ENCODE assay signal across 15 cellular contexts in genomic region chr9:118577121-118577520, GRCh38.
A peak's percentile ranks its signal among the peaks of the same experiment; 100 is the strongest.
DNase-seq lines count a peak whose midpoint lies in the region; ATAC-seq and TF ChIP-seq lines count a peak whose summit lies in the region.
"Had no signal": no experiment of that assay in that cellular context is flagged by ENCODE, and none has a peak within 500 bp of the region (broad histone marks: within the 10 kb centered on the region; RNA-seq: fewer than 3 reads in every experiment).

No MANE protein-coding gene starts in this region.

- no peak overlapping the region for H3K27ac ChIP-seq in foreskin keratinocyte
- H3K27ac ChIP-seq: right lobe of liver had no signal

- no peak overlapping the region for H3K4me3 ChIP-seq in astrocyte of the cerebellum (ENCODE audit: low read depth, low read length)
- H3K4me3 ChIP-seq: right lobe of liver had no signal

- DNase-seq in HS-27A (ENCODE audit: low read depth) (peak; percentile 64), astrocyte of the cerebellum (ENCODE audit: low read depth) (peak; percentile 42), foreskin keratinocyte (peak; percentile 47 to 69), stromal cell of bone marrow (ENCODE audit: low read depth) (peak; percentile 34), KG1 (lab: John Stamatoyannopoulos, UW) (no peak), SHP77 treated with DMSO at 0.1 percent for 48 hours (lab: John Stamatoyannopoulos, UW) (no peak), H4 (ENCODE audit: low spot score) (no peak)
- DNase-seq: activated CD8-positive, alpha-beta memory T cell treated with anti-CD3 and anti-CD28 coated beads, Interleukin-2, amount 10 ng/mL, durations not matched to agents 7 days and 5 days; activated naive CD8-positive, alpha-beta T cell treated with anti-CD3 and anti-CD28 coated beads, Interleukin-2, amount 10 ng/mL, durations not matched to agents 7 days and 5 days; Caco-2; effector memory CD4-positive, alpha-beta T cell; MV-4-11; NCI-H345; right lobe of liver; substantia nigra had no signal

- in situ Hi-C loops in astrocyte of the cerebellum (cut with HindIII; ENCODE audit: low sequenced_read_pairs) = no loop called here

- peak; percentile 74 for ATAC-seq in foreskin keratinocyte
- ATAC-seq: activated CD8-positive, alpha-beta memory T cell treated with anti-CD3 and anti-CD28 coated beads, Interleukin-2, amount 10 ng/mL, durations not matched to agents 7 days and 5 days; right lobe of liver had no signal

- H3K4me1 ChIP-seq in foreskin keratinocyte = peaks cover 16% of the 10 kb centered on the region
- H3K4me1 ChIP-seq: Caco-2, right lobe of liver had no signal

- H3K27me3 ChIP-seq in foreskin keratinocyte = no peaks in the 10 kb centered on the region
- H3K27me3 ChIP-seq: right lobe of liver had no signal

- no peak for TF ChIP-seq CTCF in astrocyte of the cerebellum (IDR thresholded peaks at IDR 0.05; ENCODE audit: low read depth, low read length, missing control alignments)
- no peak for TF ChIP-seq CTCF in foreskin keratinocyte (conservative IDR thresholded peaks at IDR 0.05)

Comparison
In these comparisons a context has a peak if more than half of its experiments do, and no peak if none do; other contexts are left out.
1. DNase-seq: peak in HS-27A (single experiment), astrocyte of the cerebellum (single experiment), foreskin keratinocyte (2 of 2) and stromal cell of bone marrow (single experiment); none in KG1 (single experiment), SHP77 treated with DMSO at 0.1 percent for 48 hours (single experiment) and H4 (single experiment).